In genomic region chr16:25024900-25025299, GRCh38 we compare ENCODE assay signal across 20 cellular contexts.
"Had no signal": no experiment of that assay in that cellular context is flagged by ENCODE, and none has a peak within 500 bp of the region (broad histone marks: within the 10 kb centered on the region; RNA-seq: fewer than 3 reads in every experiment).

No MANE protein-coding gene starts in this region.

- H3K27me3 ChIP-seq: esophagus muscularis mucosa, gastroesophageal sphincter, tibial artery, upper lobe of left lung, uterus had no signal

- H3K27ac Mint-ChIP-seq: immature natural killer cell; natural killer cell treated with Interleukin-12 subunit alpha and Interleukin-12 subunit beta and Interleukin-15 and Interleukin-18, amount 100 ng/mL, for 72 hours; stimulated activated memory B cell treated with anti-CD40 and anti-IgM and Interleukin-4, amounts not matched to agents 10 μg/mL and 1 μg/mL and 100 μg/mL, for 72 hours; stimulated activated naive CD8-positive, alpha-beta T cell treated with anti-CD3 and anti-CD28 coated beads, Interleukin-15, Interleukin-2, amounts not matched to agents 100 ng/mL and 50 ng/mL, for 24 hours had no signal

- DNase-seq: effector memory CD4-positive, alpha-beta T cell; foreskin fibroblast; glutamatergic neuron; immature natural killer cell; kidney; left colon; left ventricle myocardium superior; mesenchymal stem cell; midbrain; right cardiac atrium; stimulated activated CD4-positive, alpha-beta T cell treated with anti-CD3 and anti-CD28 coated beads, Interleukin-4, amount 100 ng/mL, for 24 hours; tibial artery; upper lobe of left lung; uterus had no signal

- H3K4me3 ChIP-seq: esophagus muscularis mucosa, gastroesophageal sphincter, lung, tibial artery, upper lobe of left lung, uterus had no signal

- H3K9me3 Mint-ChIP-seq: immature natural killer cell; natural killer cell treated with Interleukin-12 subunit alpha and Interleukin-12 subunit beta and Interleukin-15 and Interleukin-18, amount 100 ng/mL, for 72 hours; stimulated activated memory B cell treated with anti-CD40 and anti-IgM and Interleukin-4, amounts not matched to agents 10 μg/mL and 1 μg/mL and 100 μg/mL, for 72 hours; stimulated activated naive CD8-positive, alpha-beta T cell treated with anti-CD3 and anti-CD28 coated beads, Interleukin-15, Interleukin-2, amounts not matched to agents 100 ng/mL and 50 ng/mL, for 24 hours had no signal

- H3K27me3 Mint-ChIP-seq: natural killer cell treated with Interleukin-12 subunit alpha and Interleukin-12 subunit beta and Interleukin-15 and Interleukin-18, amount 100 ng/mL, for 72 hours; stimulated activated memory B cell treated with anti-CD40 and anti-IgM and Interleukin-4, amounts not matched to agents 10 μg/mL and 1 μg/mL and 100 μg/mL, for 72 hours; stimulated activated naive CD8-positive, alpha-beta T cell treated with anti-CD3 and anti-CD28 coated beads, Interleukin-15, Interleukin-2, amounts not matched to agents 100 ng/mL and 50 ng/mL, for 24 hours had no signal

- H3K4me3 Mint-ChIP-seq: immature natural killer cell; natural killer cell treated with Interleukin-12 subunit alpha and Interleukin-12 subunit beta and Interleukin-15 and Interleukin-18, amount 100 ng/mL, for 72 hours; stimulated activated memory B cell treated with anti-CD40 and anti-IgM and Interleukin-4, amounts not matched to agents 10 μg/mL and 1 μg/mL and 100 μg/mL, for 72 hours; stimulated activated naive CD8-positive, alpha-beta T cell treated with anti-CD3 and anti-CD28 coated beads, Interleukin-15, Interleukin-2, amounts not matched to agents 100 ng/mL and 50 ng/mL, for 24 hours had no signal

- H3K36me3 ChIP-seq: esophagus muscularis mucosa, gastroesophageal sphincter, tibial artery, upper lobe of left lung, uterus had no signal

- ATAC-seq: gastroesophageal sphincter; left colon; left ventricle myocardium superior; natural killer cell treated with Interleukin-12 subunit alpha and Interleukin-12 subunit beta and Interleukin-15 and Interleukin-18, amount 100 ng/mL, for 72 hours; right cardiac atrium; stimulated activated memory B cell treated with anti-CD40 and anti-IgM and Interleukin-4, amounts not matched to agents 10 μg/mL and 1 μg/mL and 100 μg/mL, for 72 hours had no signal

- H3K4me1 ChIP-seq: esophagus muscularis mucosa, gastroesophageal sphincter, tibial artery, upper lobe of left lung, uterus had no signal

- H3K9me3 ChIP-seq: esophagus muscularis mucosa, gastroesophageal sphincter, tibial artery, upper lobe of left lung, uterus had no signal

- H3K36me3 Mint-ChIP-seq: immature natural killer cell; natural killer cell treated with Interleukin-12 subunit alpha and Interleukin-12 subunit beta and Interleukin-15 and Interleukin-18, amount 100 ng/mL, for 72 hours; stimulated activated memory B cell treated with anti-CD40 and anti-IgM and Interleukin-4, amounts not matched to agents 10 μg/mL and 1 μg/mL and 100 μg/mL, for 72 hours had no signal
